Comparison of ENCODE assay signal across 8 cellular contexts in genomic region chr5:149035282-149035882, GRCh38. TPM values are rescaled to one million over a fixed set of nuclear protein-coding genes. Genes with fewer than 3 reads are reported as not detected.
DNase-seq lines count a peak whose midpoint lies in the region; ATAC-seq lines count a peak whose summit lies in the region.

No MANE protein-coding gene starts in this region.

- DNase-seq in C1 segment of cervical spinal cord (lab: John Stamatoyannopoulos, UW) = peak in 11 of 14 donors; percentile 34 to 67 (median 49)
- DNase-seq in GM19240 (ENCODE audit: insufficient read length, low spot score) = peak; percentile 21
- DNase-seq in NCI-H774 (lab: John Stamatoyannopoulos, UW) = peak; percentile 75
- peak; percentile 74 to 75 for DNase-seq in activated CD4-positive, alpha-beta T cell treated with anti-CD3 and anti-CD28 coated beads, Interleukin-2, amount 50 U/mL, for 48 hours
- DNase-seq in dermis microvascular lymphatic vessel endothelial cell (ENCODE audit: low read depth in 2 of 2) = peak; percentile 72 to 83
- peak; percentile 86 to 89 for DNase-seq in lung microvascular endothelial cell (ENCODE audit: low read depth in 2 of 2)
- peak; percentile 41 for DNase-seq in stimulated activated CD8-positive, alpha-beta memory T cell treated with anti-CD3 and anti-CD28 coated beads, Interleukin-15, amount 100 ng/mL, for 48 hours (ENCODE audit: low read depth in 2 of 2)

- peak; percentile 89 for ATAC-seq in HG03432 (IDR thresholded peaks at IDR 0.05; ENCODE audit: unreplicated experiment)

RNA-seq across cellular contexts. Expression of gene SH3TC2, which starts 27.5 kb away (rescaled TPM):
- total RNA-seq in dermis microvascular lymphatic vessel endothelial cell = 27.2 and 35.7 TPM in 2 replicates
- total RNA-seq in lung microvascular endothelial cell = 4.0 and 15.0 TPM in 2 replicates

Comparison
In these comparisons a context has a peak if more than half of its experiments do, and no peak if none do; other contexts are left out.
1. Peak in every context shown above with its lines: DNase-seq and ATAC-seq.
2. DNase-seq: peak in every context shown above with its lines; median percentile 88 in lung microvascular endothelial cell; 78 in dermis microvascular lymphatic vessel endothelial cell; 75 in NCI-H774; 74 in activated CD4-positive, alpha-beta T cell treated with anti-CD3 and anti-CD28 coated beads, Interleukin-2, amount 50 U/mL, for 48 hours; 49 in C1 segment of cervical spinal cord; 41 in stimulated activated CD8-positive, alpha-beta memory T cell treated with anti-CD3 and anti-CD28 coated beads, Interleukin-15, amount 100 ng/mL, for 48 hours; 21 in GM19240.